In the genomic region with DNA sequence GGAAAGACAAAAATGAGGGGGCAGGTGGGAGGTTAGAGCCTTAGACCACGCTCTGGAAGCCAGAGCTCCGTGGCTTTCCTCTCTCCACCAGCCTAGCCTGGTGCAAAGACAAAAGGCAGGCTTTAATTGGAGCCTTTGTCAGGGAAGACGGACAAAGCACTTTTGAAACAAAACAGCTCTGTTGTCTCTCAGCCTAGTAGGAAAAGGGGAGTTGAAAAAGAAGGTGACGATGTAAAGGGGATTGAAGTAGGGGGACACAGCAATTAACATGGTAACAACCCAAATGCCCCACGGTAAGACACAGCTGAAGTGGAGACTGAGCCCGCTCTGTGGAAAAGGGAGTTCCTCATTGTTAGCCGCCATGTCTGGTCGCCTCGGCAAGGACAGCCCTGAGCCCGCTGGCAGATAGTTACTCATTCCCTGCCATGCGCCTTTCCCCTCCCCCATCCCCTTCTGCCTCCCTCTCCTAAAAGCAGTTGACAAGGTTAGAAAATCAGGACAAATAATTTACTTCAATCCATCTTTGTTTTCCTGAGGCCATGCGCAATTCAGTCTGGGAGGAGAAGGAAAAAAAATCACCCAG, we compare ENCODE assay signal across 9 cellular contexts.
DNase-seq lines count a peak whose midpoint lies in the region; ATAC-seq and TF ChIP-seq lines count a peak whose summit lies in the region.
"Had no signal": no experiment of that assay in that cellular context is flagged by ENCODE, and none has a peak within 500 bp of the region (broad histone marks: within the 10 kb centered on the region; RNA-seq: fewer than 3 reads in every experiment).

No MANE protein-coding gene starts in this region.

- H3K4me3 Mint-ChIP-seq in CD14-positive monocyte = no peak overlapping the region

- H3K27me3 ChIP-seq in fibroblast of lung (ENCODE audit: control insufficient read depth, insufficient read depth, low read length) (no peaks in the 10 kb centered on the region), osteoblast (ENCODE audit: insufficient read depth, low read length) (no peaks in the 10 kb centered on the region), prostate gland (replicated peaks; ENCODE audit: insufficient read depth) (no peaks in the 10 kb centered on the region)

- intact Hi-C loops in CD14-positive monocyte (cut with micrococcal nuclease) (loop anchor here in 1 of 2 donors (2.0 to 10.0 kb wide), 2 partner anchors 13 to 163 kb away; a partner anchor contains a TSS), prostate gland (cut with DNase I) (no loop called here)

- H3K9me3 Mint-ChIP-seq in CD14-positive monocyte = no peaks in the 10 kb centered on the region

- ATAC-seq in HG02885 (IDR thresholded peaks at IDR 0.05; ENCODE audit: poor library complexity, unreplicated experiment) = no peak

- 81% methylated on average over 12 of the region's 12 CpGs for WGBS in prostate gland

- H3K4me1 Mint-ChIP-seq in CD14-positive monocyte = peaks cover 37% of the 10 kb centered on the region

- H3K9ac ChIP-seq in fibroblast of lung (ENCODE audit: insufficient read depth, low read length) = no peak overlapping the region

- no peaks in the 10 kb centered on the region for H3K27me3 Mint-ChIP-seq in CD14-positive monocyte (ENCODE audit: low read depth in 3 of 3)

- no peaks in the 10 kb centered on the region for H3K36me3 ChIP-seq in fibroblast of lung (ENCODE audit: control insufficient read depth, insufficient read depth, low read length)
- peaks cover 5% of the 10 kb centered on the region for H3K36me3 ChIP-seq in osteoblast (ENCODE audit: insufficient read depth, low read length)
- H3K36me3 ChIP-seq in prostate gland = no peaks in the 10 kb centered on the region

- peaks cover 39% of the 10 kb centered on the region for H3K4me1 ChIP-seq in fibroblast of lung (ENCODE audit: control insufficient read depth, extremely low read depth, insufficient read depth, low read length)
- H3K4me1 ChIP-seq in osteoblast (ENCODE audit: insufficient read depth, low read length) = peaks cover 41% of the 10 kb centered on the region
- peaks cover 6% of the 10 kb centered on the region for H3K4me1 ChIP-seq in prostate gland (replicated peaks)

- H3K36me3 Mint-ChIP-seq in CD14-positive monocyte = peaks cover 12 to 20% of the 10 kb centered on the region in 2 donors

- TF ChIP-seq CTCF in CD14-positive monocyte (IDR thresholded peaks at IDR 0.05) (no peak), fibroblast of lung (conservative IDR thresholded peaks at IDR 0.05 in 1 of 2, IDR thresholded peaks at IDR 0.05 in 1 of 2; ENCODE audit: low read depth in 1 of 2, low read length in 2 of 2) (no peak), osteoblast (IDR thresholded peaks at IDR 0.05; ENCODE audit: extremely low read depth, low read depth, low read length) (no peak), prostate gland (IDR thresholded peaks at IDR 0.05) (no peak)

- H3K9me3 ChIP-seq in fibroblast of lung (ENCODE audit: control insufficient read depth, insufficient read depth, low read depth, low read length) (no peaks in the 10 kb centered on the region), osteoblast (ENCODE audit: low read depth, low read length) (no peaks in the 10 kb centered on the region), prostate gland (no peaks in the 10 kb centered on the region)

- H4K20me1 ChIP-seq in fibroblast of lung (ENCODE audit: control insufficient read depth, extremely low read depth, insufficient read depth, low read length) (no peaks in the 10 kb centered on the region), osteoblast (ENCODE audit: insufficient read depth, low read length) (no peaks in the 10 kb centered on the region)

- H3K27ac ChIP-seq in fibroblast of lung (ENCODE audit: insufficient read depth, low read length) (peak overlapping the region; percentile 57), osteoblast (ENCODE audit: low read depth, low read length) (peak overlapping the region; percentile 65), prostate gland (peak overlapping the region in 1 of 2 donors; percentile 56)

- H3K4me3 ChIP-seq in fibroblast of lung (replicated peaks in 1 of 4; ENCODE audit: control extremely low read depth in 1 of 4, insufficient read depth in 1 of 4, low read depth in 3 of 4, low read length in 4 of 4) = no peak overlapping the region
- H3K4me3 ChIP-seq in osteoblast (ENCODE audit: insufficient read depth, low read length) = no peak overlapping the region
- H3K4me3 ChIP-seq in prostate gland = no peak overlapping the region

- no peak overlapping the region for H3K4me2 ChIP-seq in fibroblast of lung (ENCODE audit: extremely low read depth, insufficient read depth, low read length)
- peak overlapping the region; percentile 64 for H3K4me2 ChIP-seq in osteoblast (ENCODE audit: insufficient read depth, low read length)

- DNase-seq in CD14-positive monocyte (ENCODE audit: low spot score) (peak; percentile 79), NCI-H2227 (lab: John Stamatoyannopoulos, UW; ENCODE audit: unreplicated experiment) (peak; percentile 35), fibroblast of lung (ENCODE audit: low read depth in 2 of 2) (peak in 1 of 2 donors; percentile 28), osteoblast (ENCODE audit: insufficient read length, low spot score, missing footprints) (no peak), NCI-H446 treated with DMSO at 0.1 percent for 48 hours (lab: John Stamatoyannopoulos, UW) (no peak), middle frontal gyrus (ENCODE audit: extremely low spot score, low spot score) (no peak), prostate gland (ENCODE audit: low spot score) (no peak)
- DNase-seq: NCI-H1092 treated with DMSO at 0.1 percent for 48 hours had no signal

- TF ChIP-seq POLR2A in prostate gland (IDR thresholded peaks at IDR 0.05) = no peak

- H3K79me2 ChIP-seq in fibroblast of lung (ENCODE audit: control insufficient read depth, insufficient read depth, low read length) (no peaks in the 10 kb centered on the region), osteoblast (ENCODE audit: insufficient read depth, low read length) (no peaks in the 10 kb centered on the region)

- no peak overlapping the region for H3K27ac Mint-ChIP-seq in CD14-positive monocyte

- no peak overlapping the region for H2AFZ ChIP-seq in fibroblast of lung (ENCODE audit: low read length)
- no peak overlapping the region for H2AFZ ChIP-seq in osteoblast (ENCODE audit: low read length)

Comparison
In these comparisons a context has a peak if more than half of its experiments do, and no peak if none do; other contexts are left out.
1. DNase-seq: peak in CD14-positive monocyte (single experiment) and NCI-H2227 (single experiment); none in osteoblast (single experiment), NCI-H446 treated with DMSO at 0.1 percent for 48 hours (single experiment), middle frontal gyrus (single experiment) and prostate gland (single experiment).